Comparison of ENCODE assay signal across 9 cellular contexts in the genomic region with DNA sequence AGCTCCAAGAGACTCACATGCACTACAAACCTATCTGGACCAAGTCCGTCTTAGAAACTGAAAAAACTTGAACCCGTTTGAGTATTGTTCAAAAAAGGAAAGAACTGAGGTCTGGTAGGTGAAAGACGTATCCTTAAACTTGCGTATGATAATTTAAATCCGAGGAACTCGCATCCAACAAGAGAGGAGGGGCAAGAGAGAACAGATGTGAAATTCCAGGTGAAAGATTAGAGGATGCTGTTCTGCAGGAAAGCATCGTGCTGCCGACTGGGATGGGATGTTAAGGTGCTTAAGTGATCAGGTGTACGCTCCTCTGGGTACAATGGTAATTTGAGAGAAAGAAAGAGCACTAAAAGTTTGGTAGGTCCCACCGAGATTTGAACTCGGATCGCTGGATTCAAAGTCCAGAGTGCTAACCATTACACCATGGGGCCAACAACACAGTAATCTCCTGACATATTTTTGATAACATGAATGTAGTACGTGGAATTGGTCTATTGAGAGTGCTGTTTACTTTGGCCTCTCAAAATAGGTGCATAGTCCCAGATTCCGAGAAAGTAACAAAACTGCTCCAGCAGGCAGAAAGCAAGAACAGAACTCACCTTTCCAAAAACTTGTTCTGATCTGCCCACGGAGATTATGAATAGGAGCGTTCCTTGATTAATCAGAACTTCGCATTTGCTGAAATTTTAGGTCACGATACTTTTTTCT. TPM values are rescaled to one million over a fixed set of nuclear protein-coding genes. Genes with fewer than 3 reads are reported as not detected.
A peak's percentile ranks its signal among the peaks of the same experiment; 100 is the strongest.
DNase-seq lines count a peak whose midpoint lies in the region; ATAC-seq and TF ChIP-seq lines count a peak whose summit lies in the region.
"Had no signal": no experiment of that assay in that cellular context is flagged by ENCODE, and none has a peak within 500 bp of the region (broad histone marks: within the 10 kb centered on the region; RNA-seq: fewer than 3 reads in every experiment).

No MANE protein-coding gene starts in this region.

- H3K27ac ChIP-seq in spleen = peak overlapping the region; percentile 36 to 80 (median 65)
- H3K27ac ChIP-seq: neutrophil had no signal

- no peaks in the 10 kb centered on the region for H3K36me3 ChIP-seq in spleen
- H3K36me3 ChIP-seq: neutrophil had no signal

- peak; percentile 35 for DNase-seq in NCI-H2196 (lab: John Stamatoyannopoulos, UW; ENCODE audit: unreplicated experiment)
- no peak for DNase-seq in NCI-H2196 treated with DMSO at 0.1 percent for 48 hours (lab: John Stamatoyannopoulos, UW; ENCODE audit: unreplicated experiment)
- peak; percentile 7 for DNase-seq in NCI-H128 (lab: John Stamatoyannopoulos, UW; ENCODE audit: unreplicated experiment)
- peak in 30 of 34 experiments; percentile 10 to 65 (median 46) for DNase-seq in T-cell
- DNase-seq in MCF 10A (ENCODE audit: unreplicated experiment) = peak; percentile 82
- DNase-seq in inferior parietal cortex (ENCODE audit: extremely low spot score) = peak; percentile 85
- no peak for DNase-seq in spleen

- H3K9me3 ChIP-seq in spleen = no peaks in the 10 kb centered on the region
- H3K9me3 ChIP-seq: neutrophil had no signal

- H3K27ac Mint-ChIP-seq in T-cell = peak overlapping the region; percentile 90 to 93
- peak overlapping the region; percentile 74 for H3K27ac Mint-ChIP-seq in MCF 10A (ENCODE audit: low read depth, unreplicated experiment)

- peak overlapping the region in 6 of 8 donors; percentile 17 to 78 (median 54) for H3K4me3 ChIP-seq in spleen

- no peaks in the 10 kb centered on the region for H3K27me3 ChIP-seq in spleen (replicated peaks in 1 of 7)

- POLR2A ChIA-PET in T-cell (lab: Charles Lee) (interaction anchor here in 1 of 2 donors (0.6 kb wide), 1 partner anchor 89 kb away, joined by 8 read pairs; no protein-coding TSS in a partner anchor), MCF 10A (lab: Yijun Ruan, JAX) (interaction anchor here (0.7 to 7.5 kb wide), 16 partner anchors 11 to 1525 kb away, joined by 3 to 89 read pairs (median 6); a partner anchor contains a TSS)

- CTCF ChIA-PET in T-cell (lab: Charles Lee) = interaction anchor here in 1 of 2 donors (0.5 to 1.0 kb wide), 2 partner anchors 13 to 98 kb away, joined by 3 to 5 read pairs; no protein-coding TSS in a partner anchor
- CTCF ChIA-PET in MCF 10A (lab: Yijun Ruan, JAX) = no interaction called here

- BruUV-seq in MCF 10A (replicated peaks; lab: Mats Ljungman, UMichigan) = no TSS peak

- H3K27me3 Mint-ChIP-seq in T-cell = no peaks in the 10 kb centered on the region
- H3K27me3 Mint-ChIP-seq in MCF 10A (ENCODE audit: insufficient read depth, unreplicated experiment) = no peaks in the 10 kb centered on the region

- peak overlapping the region; percentile 86 to 91 (median 88) for H3K4me3 Mint-ChIP-seq in T-cell
- peak overlapping the region; percentile 79 for H3K4me3 Mint-ChIP-seq in MCF 10A (ENCODE audit: unreplicated experiment)

- ATAC-seq in T-cell (replicated peaks in 1 of 4) (peak; percentile 37 to 56 (median 46)), GM19452 (IDR thresholded peaks at IDR 0.05; ENCODE audit: unreplicated experiment) (no peak)

- H3K9me3 Mint-ChIP-seq in T-cell (peaks cover 0 to 4% (median 0%) of the 10 kb centered on the region in 3 donors), MCF 10A (ENCODE audit: unreplicated experiment) (no peaks in the 10 kb centered on the region)

- no peaks in the 10 kb centered on the region for H3K36me3 Mint-ChIP-seq in T-cell
- peaks cover 27% of the 10 kb centered on the region for H3K36me3 Mint-ChIP-seq in MCF 10A (ENCODE audit: insufficient read depth, unreplicated experiment)

- intact Hi-C loops in MCF 10A (cut with micrococcal nuclease) (loop anchor here (1.0 to 10.0 kb wide), 6 partner anchors 17 to 1163 kb away; a partner anchor contains a TSS), spleen (cut with DNase I; ENCODE audit: low total_unique reads) (no loop called here)

- TF ChIP-seq CTCF in MCF 10A (IDR thresholded peaks at IDR 0.05; ENCODE audit: unreplicated experiment) = no peak
- no peak for TF ChIP-seq CTCF in spleen (IDR thresholded peaks at IDR 0.05 in 8 of 11, conservative IDR thresholded peaks at IDR 0.05 in 3 of 11)

- peaks cover 12 to 45% (median 28%) of the 10 kb centered on the region in 6 donors for H3K4me1 ChIP-seq in spleen

- no peak for TF ChIP-seq POLR2A in spleen (IDR thresholded peaks at IDR 0.05)

- peaks cover 34 to 52% (median 44%) of the 10 kb centered on the region in 3 donors for H3K4me1 Mint-ChIP-seq in T-cell
- H3K4me1 Mint-ChIP-seq in MCF 10A (ENCODE audit: insufficient read depth, unreplicated experiment) = peaks cover 26% of the 10 kb centered on the region

- 7 to 13% (median 9%) methylated on average over 18 of the region's 18 CpGs for WGBS in spleen, 5 donors

RNA-seq across cellular contexts. Expression of a gene that starts 53.5 kb away (rescaled TPM):
- total RNA-seq in T-cell (100 to 1,000 TPM; 135 to 314 (median 224) TPM), MCF 10A (2022) (9.9 and 16.4 TPM in 2 replicates), spleen (100 to 1,000 TPM in 6 of 7 donors, 10 to 100 TPM in 1; 78.9 to 157 (median 136) TPM)
- polyA plus RNA-seq in spleen = 10 to 100 TPM; 41.0 to 52.6 (median 42.4) TPM

Comparison
In these comparisons a context has a peak if more than half of its experiments do, and no peak if none do; other contexts are left out.
1. DNase-seq: peak in NCI-H2196 (single experiment), NCI-H128 (single experiment), T-cell (30 of 34), MCF 10A (single experiment) and inferior parietal cortex (single experiment); none in NCI-H2196 treated with DMSO at 0.1 percent for 48 hours (single experiment) and spleen (single experiment).